Comparison of ENCODE assay signal across 27 cellular contexts in genomic region chr9:34825780-34826179, GRCh38.
"Had no signal": no experiment of that assay in that cellular context is flagged by ENCODE, and none has a peak within 500 bp of the region (broad histone marks: within the 10 kb centered on the region; RNA-seq: fewer than 3 reads in every experiment).

No MANE protein-coding gene starts in this region.

- ATAC-seq: esophagus mucosa, foreskin keratinocyte, gastroesophageal sphincter, heart left ventricle, left colon, left lung, left ventricle myocardium superior, lower lobe of right lung, mucosa of descending colon had no signal

- H3K4me1 ChIP-seq: gastroesophageal sphincter, heart left ventricle, left lung, lower lobe of right lung had no signal

- H3K4me3 Mint-ChIP-seq: endodermal cell, immature natural killer cell, mesothelial cell of epicardium, naive B cell had no signal

- H3K36me3 Mint-ChIP-seq: immature natural killer cell, mesothelial cell of epicardium, naive B cell had no signal

- DNase-seq: dermis blood vessel endothelial cell; dorsolateral prefrontal cortex; effector CD4-positive, alpha-beta T cell; effector memory CD4-positive, alpha-beta T cell; endodermal cell; erythroblast; esophagus squamous epithelium; foreskin keratinocyte; heart left ventricle; hypothalamus; immature natural killer cell; islet precursor cell; kidney; kidney glomerular epithelial cell; left colon; left lung; left ventricle myocardium superior; lower lobe of right lung; mesenchymal stem cell; mucosa of descending colon; naive B cell had no signal

- H3K27ac Mint-ChIP-seq: endodermal cell, immature natural killer cell, mesothelial cell of epicardium, naive B cell had no signal

- H3K4me3 ChIP-seq: coronary artery, dorsolateral prefrontal cortex, esophagus squamous epithelium, gastroesophageal sphincter, heart left ventricle, hepatocyte, left lung, lower lobe of right lung, mucosa of descending colon had no signal

- H3K9me3 ChIP-seq: esophagus squamous epithelium, gastroesophageal sphincter, left lung, lower lobe of right lung, mucosa of descending colon had no signal

- H3K36me3 ChIP-seq: esophagus squamous epithelium, gastroesophageal sphincter, heart left ventricle, left lung, lower lobe of right lung had no signal

- H3K4me1 Mint-ChIP-seq: endodermal cell, immature natural killer cell, mesothelial cell of epicardium, naive B cell had no signal

- H3K27ac ChIP-seq: coronary artery, dorsolateral prefrontal cortex, epithelial cell of prostate, esophagus squamous epithelium, foreskin keratinocyte, gastroesophageal sphincter, heart left ventricle, hepatocyte, left lung, lower lobe of right lung had no signal

- H3K27me3 ChIP-seq: esophagus squamous epithelium, heart left ventricle, left lung had no signal
